Comparison of ENCODE assay signal across 30 cellular contexts in the genomic region with DNA sequence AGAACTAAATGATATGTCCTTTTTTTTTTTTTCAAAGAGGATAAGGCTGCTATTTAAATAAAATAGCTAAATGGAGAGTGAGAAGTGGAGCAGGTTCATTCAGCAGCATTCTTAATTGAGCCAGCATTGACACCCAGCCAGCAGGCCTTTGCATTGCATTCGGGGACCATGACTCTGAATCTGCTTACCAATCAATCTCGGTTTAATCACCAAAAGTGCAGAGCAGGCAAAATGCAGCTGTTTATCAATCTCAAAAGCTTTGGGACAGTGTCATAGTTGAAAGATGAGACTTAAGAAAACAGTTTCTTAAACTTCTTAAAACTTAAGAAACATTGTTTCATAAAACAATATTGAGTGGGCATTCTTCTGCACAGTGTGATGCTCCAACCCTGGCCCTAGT.
"Had no signal": no experiment of that assay in that cellular context is flagged by ENCODE, and none has a peak within 500 bp of the region (broad histone marks: within the 10 kb centered on the region; RNA-seq: fewer than 3 reads in every experiment).

No MANE protein-coding gene starts in this region.

- H3K27me3 ChIP-seq: ascending aorta, cardiac muscle cell had no signal

- H3K9me3 ChIP-seq: ascending aorta had no signal

- H3K27ac ChIP-seq: ascending aorta, cardiac muscle cell, VCaP had no signal

- DNase-seq: activated B cell treated with CpG ODN at 0.5 μM for 24 hours; activated CD4-positive, alpha-beta memory T cell treated with anti-CD3 and anti-CD28 coated beads, Interleukin-2, amount 10 ng/mL, durations not matched to agents 7 days and 5 days; activated CD4-positive, alpha-beta T cell treated with anti-CD3 and anti-CD28 coated beads for 1 hour; activated CD4-positive, alpha-beta T cell treated with anti-CD3 and anti-CD28 coated beads for 36 hours; activated CD4-positive, alpha-beta T cell treated with anti-CD3 and anti-CD28 coated beads for 48 hours; activated CD4-positive, alpha-beta T cell treated with anti-CD3 and anti-CD28 coated beads, Interleukin-2, amount 10 ng/mL, durations not matched to agents 7 days and 5 days; activated CD4-positive, alpha-beta T cell treated with anti-CD3 and anti-CD28 coated beads, Interleukin-2, amount 50 U/mL, for 48 hours; activated CD8-positive, alpha-beta memory T cell treated with anti-CD3 and anti-CD28 coated beads for 24 hours; activated CD8-positive, alpha-beta memory T cell treated with anti-CD3 and anti-CD28 coated beads, Interleukin-2, amount 10 ng/mL, durations not matched to agents 7 days and 5 days; activated CD8-positive, alpha-beta memory T cell treated with anti-CD3 and anti-CD28 coated beads, Interleukin-2, amount 50 U/mL, for 48 hours; activated CD8-positive, alpha-beta T cell treated with anti-CD3 and anti-CD28 coated beads, Interleukin-2, amount 10 ng/mL, durations not matched to agents 7 days and 5 days; activated effector memory CD4-positive, alpha-beta T cell treated with Interleukin-2 at 50 U/mL for 16 hours; activated gamma-delta T cell; activated naive CD4-positive, alpha-beta T cell treated with anti-CD3 and anti-CD28 coated beads, Interleukin-2, amount 10 ng/mL, durations not matched to agents 7 days and 5 days; activated naive CD4-positive, alpha-beta T cell treated with Interleukin-2 at 50 U/mL for 16 hours; activated naive CD8-positive, alpha-beta T cell treated with anti-CD3 and anti-CD28 coated beads, Interleukin-2, amount 10 ng/mL, durations not matched to agents 7 days and 5 days; activated naive CD8-positive, alpha-beta T cell treated with anti-CD3 and anti-CD28 coated beads, Interleukin-2, amount 50 U/mL, for 24 hours; activated T-cell treated with anti-CD3 and anti-CD28 coated beads, Interleukin-2, amount 50 U/mL, for 24 hours; activated T-cell treated with anti-CD3 and anti-CD28 coated beads, Interleukin-2, amount 50 U/mL, for 48 hours; amygdala; anterior cingulate cortex; caudate nucleus; cerebellar nuclear complex; T-helper 2 cell; T-helper 9 cell had no signal

- ATAC-seq: activated CD4-positive, alpha-beta T cell treated with anti-CD3 and anti-CD28 coated beads for 36 hours; activated CD4-positive, CD25-positive, alpha-beta regulatory T cell treated with anti-CD3 and anti-CD28 coated beads, Interleukin-2, amount 50 U/mL, for 24 hours; activated CD8-positive, alpha-beta memory T cell treated with anti-CD3 and anti-CD28 coated beads, Interleukin-2, amount 10 ng/mL, durations not matched to agents 7 days and 5 days; activated CD8-positive, alpha-beta T cell treated with anti-CD3 and anti-CD28 coated beads, Interleukin-2, amount 10 ng/mL, durations not matched to agents 7 days and 5 days; activated naive CD8-positive, alpha-beta T cell treated with anti-CD3 and anti-CD28 coated beads, Interleukin-2, amount 50 U/mL, for 24 hours had no signal

- FAIRE-seq: TTC549 had no signal

- H3K4me1 ChIP-seq: ascending aorta had no signal

- H3K4me3 ChIP-seq: ascending aorta, cardiac muscle cell had no signal
